ENCODE assay signal across 1 cellular context in the genomic region with DNA sequence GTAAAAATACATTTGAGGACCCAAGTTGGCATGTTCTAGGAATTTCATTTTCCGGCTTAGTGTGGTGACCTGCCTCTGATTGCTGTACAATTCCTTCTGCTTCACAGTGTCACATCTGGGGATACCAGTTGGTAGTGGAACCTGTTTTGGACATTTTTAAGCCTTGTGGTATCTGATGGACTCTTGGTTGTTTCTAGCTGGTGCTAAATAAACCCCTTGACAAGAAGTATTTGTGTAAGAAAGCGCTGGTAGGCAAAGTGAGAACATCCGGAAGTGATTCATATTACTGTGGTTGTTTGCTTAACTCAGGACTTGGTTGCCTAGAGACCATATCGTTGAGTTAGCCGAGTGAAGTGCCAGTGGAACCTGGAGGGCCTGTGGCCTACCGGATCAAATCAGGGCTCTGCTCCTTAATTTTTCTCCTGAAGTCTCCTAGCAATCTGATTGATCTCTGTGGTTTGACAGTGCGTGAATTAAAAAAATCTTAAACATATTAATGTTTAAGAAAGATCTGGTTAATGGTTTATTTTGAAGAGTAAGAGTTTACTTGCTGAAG.
TF ChIP-seq lines count a peak whose summit lies in the region.

No MANE protein-coding gene starts in this region.

TF ChIP-seq in endothelial cell of umbilical vein, 7 proteins besides CTCF, POLR2A, EP300 and RAD21:
- TF ChIP-seq MAX (IDR thresholded peaks at IDR 0.05; ENCODE audit: insufficient read depth, insufficient read length) (no peak), EZH2 (IDR thresholded peaks at IDR 0.05; ENCODE audit: borderline replicate concordance, low read depth, low read length, severe bottlenecking) (no peak), JUN (IDR thresholded peaks at IDR 0.05; ENCODE audit: borderline replicate concordance, insufficient read depth, insufficient read length, low read depth) (peak; percentile 98), MYC (IDR thresholded peaks at IDR 0.05; ENCODE audit: low read depth, low read length) (no peak), POLR2AphosphoS5 (IDR thresholded peaks at IDR 0.05; ENCODE audit: insufficient read depth, low read depth, low read length) (peak; percentile 58), FOS (IDR thresholded peaks at IDR 0.05; ENCODE audit: borderline replicate concordance, insufficient read depth, low read length) (peak; percentile 76), GATA2 (IDR thresholded peaks at IDR 0.05; ENCODE audit: insufficient read depth, insufficient read length, low read depth, low read length) (peak; percentile 55)
TF ChIP-seq in endothelial cell of umbilical vein: peak in this region for 4.
